17 cellular contexts compared by ENCODE assay signal in the genomic region with DNA sequence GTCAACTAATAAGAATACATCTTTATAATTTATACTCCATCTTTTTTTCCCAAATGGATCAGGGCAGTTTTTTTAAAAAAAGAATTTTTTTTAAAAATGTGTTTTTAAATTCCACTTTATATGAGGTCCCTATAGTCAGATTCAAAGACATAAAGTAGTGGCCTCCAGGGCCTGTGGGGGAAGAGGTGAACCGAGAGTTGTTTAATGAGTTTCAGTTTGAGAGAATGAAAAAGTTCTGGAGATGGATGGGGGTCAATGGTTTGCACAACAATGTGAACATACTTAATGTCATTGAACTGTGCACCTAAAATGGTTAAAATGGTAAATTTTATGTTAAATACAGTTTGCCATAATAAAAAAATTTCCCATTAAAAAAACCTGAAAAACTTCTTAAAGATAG.
"Had no signal": no experiment of that assay in that cellular context is flagged by ENCODE, and none has a peak within 500 bp of the region (broad histone marks: within the 10 kb centered on the region; RNA-seq: fewer than 3 reads in every experiment).

No MANE protein-coding gene starts in this region.

- H3K4me3 Mint-ChIP-seq: activated CD4-positive, alpha-beta memory T cell treated with anti-CD3 and anti-CD28 coated beads for 36 hours; brain; endodermal cell; naive thymus-derived CD4-positive, alpha-beta T cell; WTC11 had no signal

- H3K9me3 Mint-ChIP-seq: activated CD4-positive, alpha-beta memory T cell treated with anti-CD3 and anti-CD28 coated beads for 36 hours; brain; endodermal cell; WTC11 had no signal

- H3K27me3 Mint-ChIP-seq: activated CD4-positive, alpha-beta memory T cell treated with anti-CD3 and anti-CD28 coated beads for 36 hours; brain; naive thymus-derived CD4-positive, alpha-beta T cell had no signal

- H3K27ac Mint-ChIP-seq: activated CD4-positive, alpha-beta memory T cell treated with anti-CD3 and anti-CD28 coated beads for 36 hours had no signal

- DNase-seq: activated CD4-positive, alpha-beta memory T cell treated with anti-CD3 and anti-CD28 coated beads for 36 hours; activated CD4-positive, alpha-beta T cell treated with anti-CD3 and anti-CD28 coated beads for 4 hours; activated T-cell treated with anti-CD3 and anti-CD28 coated beads for 4 hours; anterior cingulate cortex; endodermal cell; foreskin keratinocyte; left cardiac atrium; mesendoderm; naive thymus-derived CD4-positive, alpha-beta T cell; right lobe of liver; small intestine; stimulated activated CD4-positive, alpha-beta T cell treated with anti-CD3 and anti-CD28 coated beads, Interleukin-15, amount 100 ng/mL, for 24 hours; stimulated activated CD4-positive, alpha-beta T cell treated with anti-CD3 and anti-CD28 coated beads, Interleukin-2, amount 100 ng/mL, for 48 hours; testis; upper lobe of right lung had no signal

- ATAC-seq: foreskin keratinocyte; left cardiac atrium; naive thymus-derived CD4-positive, alpha-beta T cell; right lobe of liver; upper lobe of right lung; WTC11 had no signal
